Comparison of ENCODE assay signal across 2 cellular contexts in genomic region chr6:154447929-154448328, GRCh38.
TF ChIP-seq lines count a peak whose summit lies in the region.

No MANE protein-coding gene starts in this region.

TF ChIP-seq in endothelial cell of umbilical vein, 7 proteins besides CTCF, POLR2A, EP300 and RAD21 (continued from another document):
- TF ChIP-seq MAX (IDR thresholded peaks at IDR 0.05; ENCODE audit: insufficient read depth, insufficient read length) (no peak), POLR2AphosphoS5 (IDR thresholded peaks at IDR 0.05; ENCODE audit: insufficient read depth, low read depth, low read length) (peak; percentile 61), EZH2 (IDR thresholded peaks at IDR 0.05; ENCODE audit: borderline replicate concordance, low read depth, low read length, severe bottlenecking) (no peak), JUN (IDR thresholded peaks at IDR 0.05; ENCODE audit: borderline replicate concordance, insufficient read depth, insufficient read length, low read depth) (peak; percentile 53), GATA2 (IDR thresholded peaks at IDR 0.05; ENCODE audit: insufficient read depth, insufficient read length, low read depth, low read length) (peak; percentile 79), MYC (IDR thresholded peaks at IDR 0.05; ENCODE audit: low read depth, low read length) (no peak)

TF ChIP-seq in GM23338, 12 proteins besides CTCF, POLR2A, EP300 and RAD21 (continued from another document):
- TF ChIP-seq, protein P1, sequence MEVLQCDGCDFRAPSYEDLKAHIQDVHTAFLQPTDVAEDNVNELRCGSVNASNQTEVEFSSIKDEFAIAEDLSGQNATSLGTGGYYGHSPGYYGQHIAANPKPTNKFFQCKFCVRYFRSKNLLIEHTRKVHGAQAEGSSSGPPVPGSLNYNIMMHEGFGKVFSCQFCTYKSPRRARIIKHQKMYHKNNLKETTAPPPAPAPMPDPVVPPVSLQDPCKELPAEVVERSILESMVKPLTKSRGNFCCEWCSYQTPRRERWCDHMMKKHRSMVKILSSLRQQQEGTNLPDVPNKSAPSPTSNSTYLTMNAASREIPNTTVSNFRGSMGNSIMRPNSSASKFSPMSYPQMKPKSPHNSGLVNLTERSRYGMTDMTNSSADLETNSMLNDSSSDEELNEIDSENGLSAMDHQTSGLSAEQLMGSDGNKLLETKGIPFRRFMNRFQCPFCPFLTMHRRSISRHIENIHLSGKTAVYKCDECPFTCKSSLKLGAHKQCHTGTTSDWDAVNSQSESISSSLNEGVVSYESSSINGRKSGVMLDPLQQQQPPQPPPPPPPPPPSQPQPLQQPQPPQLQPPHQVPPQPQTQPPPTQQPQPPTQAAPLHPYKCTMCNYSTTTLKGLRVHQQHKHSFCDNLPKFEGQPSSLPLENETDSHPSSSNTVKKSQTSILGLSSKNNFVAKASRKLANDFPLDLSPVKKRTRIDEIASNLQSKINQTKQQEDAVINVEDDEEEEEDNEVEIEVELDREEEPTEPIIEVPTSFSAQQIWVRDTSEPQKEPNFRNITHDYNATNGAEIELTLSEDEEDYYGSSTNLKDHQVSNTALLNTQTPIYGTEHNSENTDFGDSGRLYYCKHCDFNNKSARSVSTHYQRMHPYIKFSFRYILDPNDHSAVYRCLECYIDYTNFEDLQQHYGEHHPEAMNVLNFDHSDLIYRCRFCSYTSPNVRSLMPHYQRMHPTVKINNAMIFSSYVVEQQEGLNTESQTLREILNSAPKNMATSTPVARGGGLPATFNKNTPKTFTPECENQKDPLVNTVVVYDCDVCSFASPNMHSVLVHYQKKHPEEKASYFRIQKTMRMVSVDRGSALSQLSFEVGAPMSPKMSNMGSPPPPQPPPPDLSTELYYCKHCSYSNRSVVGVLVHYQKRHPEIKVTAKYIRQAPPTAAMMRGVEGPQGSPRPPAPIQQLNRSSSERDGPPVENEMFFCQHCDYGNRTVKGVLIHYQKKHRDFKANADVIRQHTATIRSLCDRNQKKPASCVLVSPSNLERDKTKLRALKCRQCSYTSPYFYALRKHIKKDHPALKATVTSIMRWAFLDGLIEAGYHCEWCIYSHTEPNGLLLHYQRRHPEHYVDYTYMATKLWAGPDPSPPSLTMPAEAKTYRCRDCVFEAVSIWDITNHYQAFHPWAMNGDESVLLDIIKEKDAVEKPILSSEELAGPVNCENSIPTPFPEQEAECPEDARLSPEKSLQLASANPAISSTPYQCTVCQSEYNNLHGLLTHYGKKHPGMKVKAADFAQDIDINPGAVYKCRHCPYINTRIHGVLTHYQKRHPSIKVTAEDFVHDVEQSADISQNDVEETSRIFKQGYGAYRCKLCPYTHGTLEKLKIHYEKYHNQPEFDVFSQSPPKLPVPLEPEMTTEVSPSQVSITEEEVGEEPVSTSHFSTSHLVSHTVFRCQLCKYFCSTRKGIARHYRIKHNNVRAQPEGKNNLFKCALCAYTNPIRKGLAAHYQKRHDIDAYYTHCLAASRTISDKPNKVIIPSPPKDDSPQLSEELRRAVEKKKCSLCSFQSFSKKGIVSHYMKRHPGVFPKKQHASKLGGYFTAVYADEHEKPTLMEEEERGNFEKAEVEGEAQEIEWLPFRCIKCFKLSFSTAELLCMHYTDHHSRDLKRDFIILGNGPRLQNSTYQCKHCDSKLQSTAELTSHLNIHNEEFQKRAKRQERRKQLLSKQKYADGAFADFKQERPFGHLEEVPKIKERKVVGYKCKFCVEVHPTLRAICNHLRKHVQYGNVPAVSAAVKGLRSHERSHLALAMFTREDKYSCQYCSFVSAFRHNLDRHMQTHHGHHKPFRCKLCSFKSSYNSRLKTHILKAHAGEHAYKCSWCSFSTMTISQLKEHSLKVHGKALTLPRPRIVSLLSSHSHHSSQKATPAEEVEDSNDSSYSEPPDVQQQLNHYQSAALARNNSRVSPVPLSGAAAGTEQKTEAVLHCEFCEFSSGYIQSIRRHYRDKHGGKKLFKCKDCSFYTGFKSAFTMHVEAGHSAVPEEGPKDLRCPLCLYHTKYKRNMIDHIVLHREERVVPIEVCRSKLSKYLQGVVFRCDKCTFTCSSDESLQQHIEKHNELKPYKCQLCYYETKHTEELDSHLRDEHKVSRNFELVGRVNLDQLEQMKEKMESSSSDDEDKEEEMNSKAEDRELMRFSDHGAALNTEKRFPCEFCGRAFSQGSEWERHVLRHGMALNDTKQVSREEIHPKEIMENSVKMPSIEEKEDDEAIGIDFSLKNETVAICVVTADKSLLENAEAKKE (CRISPR knock-in tag; IDR thresholded peaks at IDR 0.05) = no peak
- no peak for TF ChIP-seq NANOG (IDR thresholded peaks at IDR 0.05; ENCODE audit: borderline replicate concordance)
